9 cellular contexts compared by ENCODE assay signal in the genomic region with DNA sequence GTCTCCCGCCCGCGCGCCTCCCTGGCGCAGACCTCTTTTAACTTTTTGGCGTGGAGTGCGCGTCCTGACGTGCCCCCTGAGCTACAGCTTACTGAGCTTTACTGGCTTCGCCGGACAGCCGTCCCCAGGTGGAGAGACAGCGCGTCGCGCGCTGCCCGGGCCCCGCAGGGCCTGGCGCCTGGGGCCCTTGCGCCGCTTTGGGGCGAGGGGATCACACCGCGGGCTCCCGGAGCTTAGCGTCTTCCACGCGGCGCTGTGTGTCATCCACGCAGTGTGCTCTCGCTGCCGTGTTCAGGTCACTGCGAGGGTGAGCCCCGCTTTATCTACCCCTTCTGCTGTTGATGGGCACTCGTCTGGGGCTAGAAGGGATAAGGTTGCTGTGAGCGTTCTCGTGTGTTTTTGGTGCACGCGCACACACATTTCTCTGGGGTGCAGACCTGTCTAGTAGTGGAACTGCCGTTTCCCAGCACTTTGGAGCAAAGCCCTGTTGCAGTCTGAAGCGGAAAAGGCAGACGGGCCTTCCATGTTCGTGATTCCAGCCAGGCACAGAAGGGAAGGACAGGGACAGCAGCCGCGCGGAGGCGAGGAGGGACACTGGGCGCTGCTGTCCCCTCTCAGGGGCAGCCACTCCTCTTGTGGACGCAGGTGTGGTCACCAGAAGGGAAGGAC. TPM values are rescaled to one million over a fixed set of nuclear protein-coding genes. Genes with fewer than 3 reads are reported as not detected.
A peak's percentile ranks its signal among the peaks of the same experiment; 100 is the strongest.
DNase-seq lines count a peak whose midpoint lies in the region; ATAC-seq and TF ChIP-seq lines count a peak whose summit lies in the region.
"Had no signal": no experiment of that assay in that cellular context is flagged by ENCODE, and none has a peak within 500 bp of the region (broad histone marks: within the 10 kb centered on the region; RNA-seq: fewer than 3 reads in every experiment).

No MANE protein-coding gene starts in this region.

- H3K27me3 ChIP-seq in PC-3 (ENCODE audit: low read length) (no peaks in the 10 kb centered on the region), ectodermal cell (ENCODE audit: control insufficient read depth, insufficient read depth, low read length, poor library complexity, severe bottlenecking) (peaks cover 7% of the 10 kb centered on the region), subcutaneous abdominal adipose tissue (ENCODE audit: control insufficient read depth in 5 of 5, insufficient read depth in 4 of 5, low read length in 5 of 5) (peaks cover 4 to 25% (median 11%) of the 10 kb centered on the region in 5 donors)

- POLR2A ChIA-PET in PC-3 (lab: Charles Lee; ENCODE audit: unreplicated experiment) = no interaction called here

- no peaks in the 10 kb centered on the region for H3F3A ChIP-seq in PC-3 (ENCODE audit: low read length, unreplicated experiment)

- ATAC-seq in PC-3 (no peak), HG02798 (IDR thresholded peaks at IDR 0.05; ENCODE audit: poor library complexity, unreplicated experiment) (no peak)

- no peaks in the 10 kb centered on the region for H3K79me2 ChIP-seq in PC-3 (ENCODE audit: low read length)

- no peaks in the 10 kb centered on the region for H4K20me1 ChIP-seq in PC-3 (ENCODE audit: low read length)

- CTCF ChIA-PET in PC-3 (lab: Charles Lee) = no interaction called here

- peak overlapping the region; percentile 79 for H2AFZ ChIP-seq in PC-3 (ENCODE audit: low read length)

- H3K27ac ChIP-seq in PC-3 (ENCODE audit: low read length) (no peak overlapping the region), ectodermal cell (ENCODE audit: insufficient read depth, low read depth, low read length, poor library complexity, severe bottlenecking) (no peak overlapping the region), subcutaneous abdominal adipose tissue (ENCODE audit: low read depth, low read length) (no peak overlapping the region)

- H3K4me1 ChIP-seq in PC-3 (ENCODE audit: insufficient read depth, low read length) (peaks cover 24% of the 10 kb centered on the region), ectodermal cell (ENCODE audit: control insufficient read depth, insufficient read depth, low read length) (no peaks in the 10 kb centered on the region), subcutaneous abdominal adipose tissue (ENCODE audit: control insufficient read depth in 5 of 5, insufficient read depth in 5 of 5, low read length in 5 of 5) (peaks cover 6 to 47% (median 31%) of the 10 kb centered on the region in 5 donors)

- H3K4me3 ChIP-seq in PC-3 (ENCODE audit: low read length) (peak overlapping the region; percentile 60), ectodermal cell (ENCODE audit: insufficient read depth, low read depth, low read length) (peak overlapping the region; percentile 36), lower leg skin (ENCODE audit: low read depth, poor library complexity, severe bottlenecking) (peak overlapping the region; percentile 4), subcutaneous abdominal adipose tissue (ENCODE audit: low read depth in 1 of 5, low read length in 5 of 5) (peak overlapping the region; percentile 50 to 72 (median 69))

- no peak for TF ChIP-seq POLR2A in lower leg skin (IDR thresholded peaks at IDR 0.05)

- intact Hi-C loops in PC-3 (cut with micrococcal nuclease) = no loop called here
- intact Hi-C loops in lower leg skin (cut with DNase I; ENCODE audit: low total_unique reads) = no loop called here

- WGBS in ectodermal cell, 2 experiments = 32% methylated on average over 50 of the region's 50 CpGs
- WGBS in lower leg skin, 2 donors = 38 to 45% methylated on average over 14 of the region's 50 CpGs

- H3K36me3 ChIP-seq in PC-3 (ENCODE audit: low read depth, low read length) (no peaks in the 10 kb centered on the region), ectodermal cell (ENCODE audit: control insufficient read depth, insufficient read depth, low read length) (no peaks in the 10 kb centered on the region), subcutaneous abdominal adipose tissue (ENCODE audit: control insufficient read depth in 5 of 5, insufficient read depth in 5 of 5, low read length in 5 of 5) (no peaks in the 10 kb centered on the region)

- H3K9me2 ChIP-seq in PC-3 (replicated peaks; ENCODE audit: low read length) = no peaks in the 10 kb centered on the region

- BruUV-seq in PC-3 (replicated peaks; lab: Mats Ljungman, UMichigan) = no TSS peak

- H3K9me3 ChIP-seq in PC-3 (ENCODE audit: low read length) (no peaks in the 10 kb centered on the region), ectodermal cell (ENCODE audit: control insufficient read depth, low read length) (no peaks in the 10 kb centered on the region), subcutaneous abdominal adipose tissue (ENCODE audit: control insufficient read depth in 5 of 5, low read length in 5 of 5) (no peaks in the 10 kb centered on the region)

- no peak for TF ChIP-seq CTCF in PC-3 (conservative IDR thresholded peaks at IDR 0.05; ENCODE audit: low read depth, low read length)
- TF ChIP-seq CTCF in lower leg skin (IDR thresholded peaks at IDR 0.05) = no peak

- H3K4me2 ChIP-seq in PC-3 (ENCODE audit: low read length) = peak overlapping the region; percentile 82

- DNase-seq in PC-3 = no peak
- DNase-seq in lower leg skin (ENCODE audit: low spot score in 2 of 2) = no peak
- no peak for DNase-seq in kidney tubule cell (ENCODE audit: low spot score)
- DNase-seq in NCI-H524 treated with DMSO at 0.1 percent for 48 hours (lab: John Stamatoyannopoulos, UW) = no peak
- DNase-seq in RPMI8226 = no peak
- DNase-seq: activated CD8-positive, alpha-beta T cell treated with anti-CD3 and anti-CD28 coated beads for 36 hours had no signal

- H3K9ac ChIP-seq in PC-3 (ENCODE audit: low read length) (no peak overlapping the region), subcutaneous abdominal adipose tissue (ENCODE audit: low read length in 5 of 5) (peak overlapping the region in 3 of 5 donors; percentile 48 to 54 (median 53))

RNA-seq across cellular contexts. Expression of a gene that starts 33.1 kb away (rescaled TPM):
- not detected in 2 replicates for total RNA-seq in PC-3 (2014; rRNA removed)
- polyA plus RNA-seq in ectodermal cell (2013, experiment 1 of 4) = 0.22 TPM
- polyA plus RNA-seq in ectodermal cell (2013, experiment 2 of 4) = 0.18 TPM
- polyA plus RNA-seq in ectodermal cell (2013, experiment 3 of 4) = not detected
- 0.28 TPM for polyA plus RNA-seq in ectodermal cell (2013, experiment 4 of 4)
- total RNA-seq in lower leg skin = 1 to 10 TPM; 2.3 to 8.1 (median 6.0) TPM
- total RNA-seq: activated CD8-positive, alpha-beta T cell treated with anti-CD3 and anti-CD28 coated beads for 36 hours had no signal

Comparison
In these comparisons a context has a peak if more than half of its experiments do, and no peak if none do; other contexts are left out.
1. H3K4me3 ChIP-seq: peak in every context shown above with its lines; median percentile 69 in subcutaneous abdominal adipose tissue; 60 in PC-3; 36 in ectodermal cell; 4 in lower leg skin.